Comparison of ENCODE assay signal across 17 cellular contexts in the genomic region with DNA sequence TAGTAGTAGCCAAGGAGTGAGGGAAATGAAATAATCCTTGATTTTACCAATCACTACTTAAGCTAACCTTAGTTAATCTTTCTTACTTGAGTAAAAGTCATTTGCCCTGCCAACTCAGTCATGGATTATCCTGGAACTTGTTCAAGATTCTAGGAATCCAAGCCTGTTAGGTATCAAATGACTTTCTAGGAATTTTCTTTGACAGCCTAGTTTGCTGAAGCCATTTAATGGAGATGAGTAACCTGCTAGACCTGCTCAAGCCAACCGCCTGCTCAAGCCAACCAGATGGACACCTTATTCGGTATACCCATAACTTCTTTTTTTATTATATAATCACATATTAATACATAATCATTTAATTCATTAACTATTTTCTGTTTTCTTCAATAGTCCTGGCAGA.
DNase-seq lines count a peak whose midpoint lies in the region; ATAC-seq, FAIRE-seq and TF ChIP-seq lines count a peak whose summit lies in the region.
"Had no signal": no experiment of that assay in that cellular context is flagged by ENCODE, and none has a peak within 500 bp of the region (broad histone marks: within the 10 kb centered on the region; RNA-seq: fewer than 3 reads in every experiment).

No MANE protein-coding gene starts in this region.

- H2AFZ ChIP-seq in PC-3 (ENCODE audit: low read length), result no peak overlapping the region

- H3K4me2 ChIP-seq in PC-3 (ENCODE audit: low read length), result no peak overlapping the region

- no peak overlapping the region for H3K4me3 ChIP-seq in HEK293 (ENCODE audit: low read depth, low read length)
- H3K4me3 ChIP-seq in PC-3 (ENCODE audit: low read length), result no peak overlapping the region
- no peak overlapping the region for H3K4me3 ChIP-seq in kidney (ENCODE audit: low read length in 2 of 2)
- H3K4me3 ChIP-seq: HAP-1 had no signal

- ATAC-seq in PC-3 (0 out of 2 replicates have a peak, but pooled peaks have one; percentile 35), HG03460 (IDR thresholded peaks at IDR 0.05; ENCODE audit: unreplicated experiment) (no peak), T-cell (replicated peaks in 1 of 4) (no peak)

- H3K9me2 ChIP-seq in PC-3 (replicated peaks; ENCODE audit: low read length), result no peaks in the 10 kb centered on the region

- POLR2A ChIA-PET in HEK293 (lab: Yijun Ruan, JAX), result no interaction called here
- POLR2A ChIA-PET in PC-3 (lab: Charles Lee; ENCODE audit: unreplicated experiment), result no interaction called here
- POLR2A ChIA-PET in T-cell (lab: Charles Lee), result no interaction called here

- TF ChIP-seq CTCF in HEK293 (tag by site-specific recombination; IDR thresholded peaks at IDR 0.05) (no peak), PC-3 (conservative IDR thresholded peaks at IDR 0.05; ENCODE audit: low read depth, low read length) (no peak), kidney (IDR thresholded peaks at IDR 0.05; ENCODE audit: borderline replicate concordance, extremely low read depth, insufficient read depth) (no peak)

- H3K9me3 ChIP-seq in HEK293 (ENCODE audit: control insufficient read depth, insufficient read depth, low read depth, low read length) (no peaks in the 10 kb centered on the region), PC-3 (ENCODE audit: low read length) (no peaks in the 10 kb centered on the region), kidney (ENCODE audit: control insufficient read depth in 1 of 2, low read length in 2 of 2) (no peaks in the 10 kb centered on the region)
- H3K9me3 ChIP-seq: HAP-1 had no signal

- H3K9me3 Mint-ChIP-seq in T-cell, result peaks cover 0 to 4% (median 0%) of the 10 kb centered on the region in 3 donors
- H3K9me3 Mint-ChIP-seq: CD4-positive, alpha-beta T cell had no signal

- peak; percentile 62 for DNase-seq in PC-3
- DNase-seq in epithelial cell of prostate (ENCODE audit: low read depth, low spot score), result peak; percentile 0
- DNase-seq in kidney, result peak; percentile 13
- no peak for DNase-seq in stimulated activated CD4-positive, alpha-beta T cell treated with anti-CD3 and anti-CD28 coated beads, Interleukin-4, amount 100 ng/mL, for 24 hours
- no peak for DNase-seq in HK-2 (ENCODE audit: unreplicated experiment)
- DNase-seq in T-cell, result no peak
- DNase-seq: C1 segment of cervical spinal cord; CD4-positive, alpha-beta T cell; DND-41; GF-D8; HFFc6 had no signal

- no peak for FAIRE-seq in kidney (lab: Jason Lieb, UNC)
- FAIRE-seq: A204.1, H1 had no signal

- H3K9ac ChIP-seq in PC-3 (ENCODE audit: low read length), result no peak overlapping the region
- no peak overlapping the region for H3K9ac ChIP-seq in kidney (ENCODE audit: low read length in 2 of 2)

- no peak overlapping the region for H3K4me3 Mint-ChIP-seq in T-cell
- H3K4me3 Mint-ChIP-seq: B cell; CD4-positive, alpha-beta T cell; HFFc6 had no signal

- H3K36me3 ChIP-seq in HEK293 (ENCODE audit: control insufficient read depth in 2 of 2, insufficient read depth in 1 of 2, low read length in 2 of 2), result no peaks in the 10 kb centered on the region
- H3K36me3 ChIP-seq in PC-3 (ENCODE audit: low read depth, low read length), result no peaks in the 10 kb centered on the region
- H3K36me3 ChIP-seq in kidney (ENCODE audit: control insufficient read depth in 1 of 2, insufficient read depth in 2 of 2, low read length in 2 of 2), result no peaks in the 10 kb centered on the region
- H3K36me3 ChIP-seq: HAP-1 had no signal

- intact Hi-C loops in PC-3 (cut with micrococcal nuclease) (no loop called here), kidney (cut with DNase I) (no loop called here)

- no peaks in the 10 kb centered on the region for H4K20me1 ChIP-seq in PC-3 (ENCODE audit: low read length)

- no peak overlapping the region for H3K27ac Mint-ChIP-seq in T-cell
- H3K27ac Mint-ChIP-seq: B cell; CD4-positive, alpha-beta T cell; HFFc6 had no signal

- H3K36me3 Mint-ChIP-seq in T-cell, result no peaks in the 10 kb centered on the region

- H3K27ac ChIP-seq in HEK293 (ENCODE audit: extremely low read depth, low read depth, low read length) (no peak overlapping the region), PC-3 (ENCODE audit: low read length) (no peak overlapping the region), epithelial cell of prostate (no peak overlapping the region), kidney (ENCODE audit: low read depth in 2 of 2, low read length in 2 of 2) (no peak overlapping the region)

- H3K27me3 Mint-ChIP-seq in T-cell, result peaks cover 0 to 5% of the 10 kb centered on the region in 2 donors
- H3K27me3 Mint-ChIP-seq: B cell; CD4-positive, alpha-beta T cell had no signal

- H3K27me3 ChIP-seq in PC-3 (ENCODE audit: low read length), result no peaks in the 10 kb centered on the region

- H3K4me1 ChIP-seq in HEK293 (ENCODE audit: control insufficient read depth, insufficient read depth, low read length), result no peaks in the 10 kb centered on the region
- H3K4me1 ChIP-seq in PC-3 (ENCODE audit: insufficient read depth, low read length), result no peaks in the 10 kb centered on the region
- no peaks in the 10 kb centered on the region for H3K4me1 ChIP-seq in kidney (ENCODE audit: control insufficient read depth in 1 of 2, insufficient read depth in 1 of 2, low read depth in 1 of 2, low read length in 2 of 2)
- H3K4me1 ChIP-seq: HAP-1 had no signal

- no peaks in the 10 kb centered on the region for H3F3A ChIP-seq in PC-3 (ENCODE audit: low read length, unreplicated experiment)

- H3K79me2 ChIP-seq in PC-3 (ENCODE audit: low read length), result no peaks in the 10 kb centered on the region

- no peaks in the 10 kb centered on the region for H3K4me1 Mint-ChIP-seq in T-cell
- H3K4me1 Mint-ChIP-seq: B cell had no signal

- BruUV-seq in PC-3 (replicated peaks; lab: Mats Ljungman, UMichigan), result no TSS peak

- CTCF ChIA-PET in HEK293 (lab: Yijun Ruan, JAX), result no interaction called here
- CTCF ChIA-PET in PC-3 (lab: Charles Lee), result no interaction called here
- CTCF ChIA-PET in T-cell (lab: Charles Lee), result no interaction called here

TF ChIP-seq in HEK293, 187 proteins besides CTCF, POLR2A, EP300 and RAD21:
- TF ChIP-seq ZNF174 (tag by site-specific recombination; IDR thresholded peaks at IDR 0.05) (no peak), REPIN1 (tag by site-specific recombination; IDR thresholded peaks at IDR 0.05; ENCODE audit: low read depth) (no peak)
- TF ChIP-seq, protein P1, sequence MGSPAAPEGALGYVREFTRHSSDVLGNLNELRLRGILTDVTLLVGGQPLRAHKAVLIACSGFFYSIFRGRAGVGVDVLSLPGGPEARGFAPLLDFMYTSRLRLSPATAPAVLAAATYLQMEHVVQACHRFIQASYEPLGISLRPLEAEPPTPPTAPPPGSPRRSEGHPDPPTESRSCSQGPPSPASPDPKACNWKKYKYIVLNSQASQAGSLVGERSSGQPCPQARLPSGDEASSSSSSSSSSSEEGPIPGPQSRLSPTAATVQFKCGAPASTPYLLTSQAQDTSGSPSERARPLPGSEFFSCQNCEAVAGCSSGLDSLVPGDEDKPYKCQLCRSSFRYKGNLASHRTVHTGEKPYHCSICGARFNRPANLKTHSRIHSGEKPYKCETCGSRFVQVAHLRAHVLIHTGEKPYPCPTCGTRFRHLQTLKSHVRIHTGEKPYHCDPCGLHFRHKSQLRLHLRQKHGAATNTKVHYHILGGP (tag by site-specific recombination; IDR thresholded peaks at IDR 0.05), result peak; percentile 54; the same call in 1 of the 2 replicates

Comparison
In these comparisons a context has a peak if more than half of its experiments do, and no peak if none do; other contexts are left out.
1. DNase-seq: peak in PC-3 (single experiment), epithelial cell of prostate (single experiment) and kidney (single experiment); none in stimulated activated CD4-positive, alpha-beta T cell treated with anti-CD3 and anti-CD28 coated beads, Interleukin-4, amount 100 ng/mL, for 24 hours (single experiment), HK-2 (single experiment) and T-cell (0 of 34).